8 cellular contexts compared by ENCODE assay signal in genomic region chr1:233114159-233114558, GRCh38.
DNase-seq lines count a peak whose midpoint lies in the region; ATAC-seq and TF ChIP-seq lines count a peak whose summit lies in the region.

No MANE protein-coding gene starts in this region.

- ATAC-seq in HG03108 (IDR thresholded peaks at IDR 0.05; ENCODE audit: unreplicated experiment) (no peak), HG02870 (IDR thresholded peaks at IDR 0.05; ENCODE audit: unreplicated experiment) (no peak)

- no peak overlapping the region for H3K4me3 ChIP-seq in A673 (ENCODE audit: low read depth, low read length, poor library complexity, severe bottlenecking)
- H3K4me3 ChIP-seq in HUES48 (ENCODE audit: low read depth, low read length), result no peak overlapping the region
- no peak overlapping the region for H3K4me3 ChIP-seq in ascending aorta

- CTCF ChIA-PET in A673 (lab: Charles Lee), result no interaction called here

- H3K36me3 ChIP-seq in A673 (ENCODE audit: insufficient read depth, low read length, poor library complexity, severe bottlenecking) (no peaks in the 10 kb centered on the region), HUES48 (ENCODE audit: control insufficient read depth, insufficient read depth, low read length) (peaks cover 8% of the 10 kb centered on the region), ascending aorta (no peaks in the 10 kb centered on the region)

- no peak for TF ChIP-seq CTCF in A673 (conservative IDR thresholded peaks at IDR 0.05; ENCODE audit: low read depth, low read length)
- TF ChIP-seq CTCF in ascending aorta (IDR thresholded peaks at IDR 0.05), result no peak

- H3K27ac ChIP-seq in A673 (ENCODE audit: low read depth, low read length, poor library complexity, severe bottlenecking), result peak overlapping the region; percentile 86
- H3K27ac ChIP-seq in HUES48 (ENCODE audit: low read depth, low read length), result peak overlapping the region; percentile 99
- peak overlapping the region; percentile 16 to 59 for H3K27ac ChIP-seq in ascending aorta

- H3K9ac ChIP-seq in HUES48 (ENCODE audit: low read depth, low read length), result peak overlapping the region; percentile 86

- H3K4me1 ChIP-seq in A673 (ENCODE audit: insufficient read depth, low read length, poor library complexity, severe bottlenecking) (peaks cover 25% of the 10 kb centered on the region), HUES48 (ENCODE audit: control insufficient read depth, insufficient read depth, low read length) (peaks cover 39% of the 10 kb centered on the region), ascending aorta (peaks cover 0 to 6% of the 10 kb centered on the region in 2 donors)

- DNase-seq in A673 (ENCODE audit: low spot score), result no peak
- DNase-seq in ascending aorta (ENCODE audit: low spot score in 2 of 2), result no peak
- DNase-seq in islet precursor cell, result peak; percentile 66
- no peak for DNase-seq in stimulated activated CD4-positive, alpha-beta T cell treated with anti-CD3 and anti-CD28 coated beads, Interleukin-15, amount 100 ng/mL, for 24 hours
- no peak for DNase-seq in GM03348 (ENCODE audit: low spot score)

- POLR2A ChIA-PET in A673 (lab: Charles Lee; ENCODE audit: low non-redundant PET), result no interaction called here

- no TSS peak for BruUV-seq in A673 (replicated peaks; lab: Mats Ljungman, UMichigan)

- intact Hi-C loops in A673 (cut with micrococcal nuclease; ENCODE audit: unreplicated experiment) (no loop called here), ascending aorta (cut with DNase I) (no loop called here)

- peaks cover 4% of the 10 kb centered on the region for H3K9me3 ChIP-seq in A673 (ENCODE audit: low read depth, low read length, poor library complexity, severe bottlenecking)
- no peaks in the 10 kb centered on the region for H3K9me3 ChIP-seq in HUES48 (ENCODE audit: control insufficient read depth, insufficient read depth, low read length)
- no peaks in the 10 kb centered on the region for H3K9me3 ChIP-seq in ascending aorta

- H3K27me3 ChIP-seq in A673 (replicated peaks; ENCODE audit: insufficient read depth, low read depth, low read length, poor library complexity) (no peaks in the 10 kb centered on the region), HUES48 (ENCODE audit: control insufficient read depth, insufficient read depth, low read length) (no peaks in the 10 kb centered on the region), ascending aorta (no peaks in the 10 kb centered on the region)

Comparison
In these comparisons a context has a peak if more than half of its experiments do, and no peak if none do; other contexts are left out.
1. H3K27ac ChIP-seq: peak in every context shown above with its lines; median percentile 99 in HUES48; 86 in A673; 38 in ascending aorta.